ENCODE assay signal across 8 cellular contexts in genomic region chr3:185575108-185575869, GRCh38. TPM values are rescaled to one million over a fixed set of nuclear protein-coding genes. Genes with fewer than 3 reads are reported as not detected.
DNase-seq lines count a peak whose midpoint lies in the region; ATAC-seq, FAIRE-seq and TF ChIP-seq lines count a peak whose summit lies in the region.
"Not testable (repeated sequence)": the region's sequence is repeated elsewhere in the genome, so short reads cannot be mapped to it uniquely, and the experiment has no call there.

No MANE protein-coding gene starts in this region.

- H3K27ac ChIP-seq in IMR-90 (ENCODE audit: insufficient read depth, low read length): not testable (repeated sequence)
- H3K27ac ChIP-seq in VCaP: peak overlapping the region; percentile 42

- DNase-seq in COLO668 (lab: John Stamatoyannopoulos, UW; ENCODE audit: unreplicated experiment) (peak; percentile 20), IMR-90 (peak; percentile 38), NCI-H510A treated with DMSO at 0.1 percent for 48 hours (lab: John Stamatoyannopoulos, UW) (peak; percentile 59)
- peak; percentile 60 for DNase-seq in central memory CD4-positive, alpha-beta T cell
- DNase-seq in stimulated activated CD4-positive, alpha-beta T cell treated with anti-CD3 and anti-CD28 coated beads, Interleukin-12 subunit alpha, Interleukin-12 subunit beta, amount 100 ng/mL, for 48 hours (ENCODE audit: low read depth in 2 of 3, low spot score in 1 of 3): peak in 2 of 3 donors; percentile 22 to 68

- not testable (repeated sequence) for H3K18ac ChIP-seq in IMR-90 (ENCODE audit: low read depth, low read length)

- not testable (repeated sequence) for H3K23ac ChIP-seq in IMR-90 (ENCODE audit: low read depth, low read length)

- not testable (repeated sequence) for BruUV-seq in IMR-90 (replicated peaks; lab: Mats Ljungman, UMichigan)

- in situ Hi-C loops in IMR-90 (cut with MboI; ENCODE audit: low sequenced_read_pairs): not testable (repeated sequence)

- H2BK20ac ChIP-seq in IMR-90 (ENCODE audit: low read depth, low read length): not testable (repeated sequence)

- not testable (repeated sequence) for H3K56ac ChIP-seq in IMR-90 (ENCODE audit: extremely low read depth, insufficient read depth, low read length)

- H3K9me1 ChIP-seq in IMR-90 (ENCODE audit: insufficient read depth, low read length): not testable (repeated sequence)

- H3K27me3 ChIP-seq in IMR-90 (ENCODE audit: control insufficient read depth, insufficient read depth, low read length): not testable (repeated sequence)

- 0% methylated on average over 3 of the region's 17 CpGs; no CpG with 5 or more reads in 1 of the 2 experiments for WGBS in IMR-90 (ENCODE audit: extremely low coverage in 2 of 2, insufficient read length in 1 of 2), 2 experiments

- H4K20me1 ChIP-seq in IMR-90 (ENCODE audit: insufficient read depth, low read length): not testable (repeated sequence)

- TF ChIP-seq POLR2A in IMR-90 (IDR thresholded peaks at IDR 0.05; ENCODE audit: low read depth, low read length): not testable (repeated sequence)

- H2AK9ac ChIP-seq in IMR-90 (replicated peaks; ENCODE audit: low read depth, low read length, poor library complexity): not testable (repeated sequence)

- H2AFZ ChIP-seq in IMR-90 (replicated peaks; ENCODE audit: low read length, poor library complexity): not testable (repeated sequence)

- H2BK5ac ChIP-seq in IMR-90 (ENCODE audit: low read depth, low read length, poor library complexity, severe bottlenecking): not testable (repeated sequence)

- not testable (repeated sequence) for H3K4me1 ChIP-seq in IMR-90 (ENCODE audit: control insufficient read depth, insufficient read depth, low read length)

- dilution Hi-C loops in IMR-90 (cut with HindIII; ENCODE audit: low sequenced_read_pairs, unreplicated experiment): not testable (repeated sequence)

- H3K79me1 ChIP-seq in IMR-90 (ENCODE audit: low read depth in 1 of 2, low read length in 2 of 2): not testable (repeated sequence)

- peak; percentile 79 for FAIRE-seq in islet of Langerhans (lab: Jason Lieb, UNC)

- not testable (repeated sequence) for H4K91ac ChIP-seq in IMR-90 (ENCODE audit: insufficient read depth, low read depth, low read length)

- not testable (repeated sequence) for H3K14ac ChIP-seq in IMR-90 (replicated peaks; ENCODE audit: low read depth, low read length)

- peak; percentile 61 for ATAC-seq in GM19467 (IDR thresholded peaks at IDR 0.05; ENCODE audit: unreplicated experiment)
- peak; percentile 71; the same call in 1 of the 2 replicates for ATAC-seq in IMR-90 (ENCODE audit: low read depth)

- not testable (repeated sequence) for H3K9me3 ChIP-seq in IMR-90 (ENCODE audit: control insufficient read depth, insufficient read depth, low read length)

- H3K4me3 ChIP-seq in IMR-90 (ENCODE audit: insufficient read depth, low read depth, low read length): not testable (repeated sequence)

- intact Hi-C loops in IMR-90 (cut with micrococcal nuclease): loop anchor here (5.0 kb wide), 1 partner anchor 223 kb away; no protein-coding TSS in a partner anchor

- not testable (repeated sequence) for H2AK5ac ChIP-seq in IMR-90 (ENCODE audit: low read depth, low read length)

- peak; percentile 46 for TF ChIP-seq RAD21 in IMR-90 (IDR thresholded peaks at IDR 0.05; ENCODE audit: low read length)

- not testable (repeated sequence) for H3K4ac ChIP-seq in IMR-90 (ENCODE audit: low read depth, low read length)

- H2BK120ac ChIP-seq in IMR-90 (ENCODE audit: low read depth, low read length): not testable (repeated sequence)

- H4K5ac ChIP-seq in IMR-90 (ENCODE audit: low read depth, low read length): not testable (repeated sequence)

- H2BK15ac ChIP-seq in IMR-90 (ENCODE audit: low read depth, low read length): not testable (repeated sequence)

- peak; percentile 47 for TF ChIP-seq CTCF in IMR-90 (conservative IDR thresholded peaks at IDR 0.05; ENCODE audit: low read depth, low read length)
- peak; percentile 83 for TF ChIP-seq CTCF in VCaP (conservative IDR thresholded peaks at IDR 0.05)

- not testable (repeated sequence) for H3K36me3 ChIP-seq in IMR-90 (ENCODE audit: control insufficient read depth, insufficient read depth, low read length)

- H3K9ac ChIP-seq in IMR-90 (ENCODE audit: low read depth, low read length): not testable (repeated sequence)

- CTCF ChIA-PET in IMR-90 (lab: Yijun Ruan, JAX): interaction anchor here (0.7 to 1.8 kb wide), 5 partner anchors 11 to 219 kb away, joined by 3 to 10 read pairs (median 4); partner anchors contain the start of gene SENP2

- H4K8ac ChIP-seq in IMR-90 (ENCODE audit: low read depth in 2 of 2, low read length in 2 of 2): not testable (repeated sequence)

- not testable (repeated sequence) for H3K4me2 ChIP-seq in IMR-90 (ENCODE audit: low read depth, low read length)

- POLR2A ChIA-PET in IMR-90 (lab: Charles Lee; ENCODE audit: unreplicated experiment): not testable (repeated sequence)

TF ChIP-seq in IMR-90, 13 proteins besides CTCF, POLR2A, EP300 and RAD21:
- peak; percentile 28; the same call in 1 of the 2 replicates for TF ChIP-seq SMC3 (IDR thresholded peaks at IDR 0.05; ENCODE audit: low read depth, low read length)

RNA-seq across cellular contexts. Expression of gene SENP2, which starts 10.8 kb away (rescaled TPM):
- 15.2 and 31.1 TPM in 2 replicates for total RNA-seq in IMR-90 (2012; rRNA removed)
- polyA plus RNA-seq in IMR-90 (2012; rRNA removed): 7.5 and 9.4 TPM in 2 replicates
- 1.9 and 5.4 TPM in 2 replicates for polyA plus RNA-seq in IMR-90 (2012; cell fraction: cytosol; rRNA removed)
- polyA plus RNA-seq in IMR-90 (2012; cell fraction: nucleus; rRNA removed; ENCODE audit: low replicate concordance): 3.3 and 5.5 TPM in 2 replicates

RNA-seq across cellular contexts. Expression of gene LIPH, which starts 22.9 kb away (rescaled TPM):
- 0.28 and 0.36 TPM in 2 replicates for total RNA-seq in IMR-90 (2012; rRNA removed)
- 0.17 and 0.27 TPM in 2 replicates for polyA plus RNA-seq in IMR-90 (2012; rRNA removed)
- 0.07 and 0.10 TPM in 2 replicates for polyA plus RNA-seq in IMR-90 (2012; cell fraction: cytosol; rRNA removed)
- 0.05 and 0.26 TPM in 2 replicates for polyA plus RNA-seq in IMR-90 (2012; cell fraction: nucleus; rRNA removed; ENCODE audit: low replicate concordance)
